Comparison of ENCODE assay signal across 8 cellular contexts in genomic region chr1:233394860-233395717, GRCh38.
DNase-seq lines count a peak whose midpoint lies in the region; ATAC-seq, FAIRE-seq and TF ChIP-seq lines count a peak whose summit lies in the region.

No MANE protein-coding gene starts in this region.

- POLR2A ChIA-PET in OCI-LY7 (lab: Charles Lee) = interaction anchor here (1.0 kb wide), 1 partner anchor 31 kb away, joined by 3 read pairs; no protein-coding TSS in a partner anchor

- no peak overlapping the region for H3K4me2 ChIP-seq in KMS-11
- H3K4me2 ChIP-seq in OCI-LY7 (ENCODE audit: low read length) = no peak overlapping the region

- H3K4me1 ChIP-seq in KMS-11 (ENCODE audit: low read depth, poor library complexity, severe bottlenecking) (peaks cover 7% of the 10 kb centered on the region), OCI-LY7 (ENCODE audit: insufficient read depth, low read length, poor library complexity, severe bottlenecking) (no peaks in the 10 kb centered on the region)

- no peaks in the 10 kb centered on the region for H4K20me1 ChIP-seq in KMS-11 (ENCODE audit: insufficient read depth)
- H4K20me1 ChIP-seq in OCI-LY7 (ENCODE audit: insufficient read depth, low read length) = no peaks in the 10 kb centered on the region

- ATAC-seq in GM19372 (IDR thresholded peaks at IDR 0.05; ENCODE audit: low read depth, unreplicated experiment) = peak; percentile 74
- ATAC-seq in GM21447 (IDR thresholded peaks at IDR 0.05; ENCODE audit: unreplicated experiment) = no peak

- CTCF ChIA-PET in OCI-LY7 (lab: Charles Lee; ENCODE audit: unreplicated experiment) = no interaction called here

- no peak overlapping the region for H3K27ac ChIP-seq in KMS-11
- no peak overlapping the region for H3K27ac ChIP-seq in OCI-LY7 (ENCODE audit: low read depth, low read length, poor library complexity, severe bottlenecking)

- H2AFZ ChIP-seq in KMS-11 (ENCODE audit: low read depth) (peak overlapping the region; percentile 20), OCI-LY7 (ENCODE audit: low read length) (peak overlapping the region; percentile 27; the same call in 1 of the 2 replicates)

- H3K79me2 ChIP-seq in KMS-11 (ENCODE audit: insufficient read depth, low read depth) = no peaks in the 10 kb centered on the region
- no peaks in the 10 kb centered on the region for H3K79me2 ChIP-seq in OCI-LY7 (ENCODE audit: insufficient read depth, low read depth, low read length)

- no peaks in the 10 kb centered on the region for H3K36me3 ChIP-seq in KMS-11 (ENCODE audit: insufficient read depth)
- H3K36me3 ChIP-seq in OCI-LY7 (ENCODE audit: insufficient read depth, low read length) = no peaks in the 10 kb centered on the region
- no peaks in the 10 kb centered on the region for H3K36me3 ChIP-seq in kidney epithelial cell (ENCODE audit: control insufficient read depth, insufficient read depth, low read length)

- BruUV-seq in OCI-LY7 (replicated peaks; lab: Mats Ljungman, UMichigan) = no TSS peak

- no peak for FAIRE-seq in urothelium cell line (lab: Jason Lieb, UNC)

- peak; percentile 69 for DNase-seq in DMS114 treated with DMSO at 0.1 percent for 48 hours (lab: John Stamatoyannopoulos, UW; ENCODE audit: unreplicated experiment)
- peak; percentile 50 for DNase-seq in OCI-LY7 (ENCODE audit: low spot score)
- DNase-seq in cardiac fibroblast (ENCODE audit: low read depth in 2 of 2) = peak; percentile 66 to 69
- peak; percentile 31 for DNase-seq in kidney epithelial cell (ENCODE audit: low read depth)
- peak; percentile 64 for DNase-seq in urothelium cell line (ENCODE audit: low spot score)

- H3K9me3 ChIP-seq in OCI-LY7 (ENCODE audit: low read length) = no peaks in the 10 kb centered on the region

- H3K4me3 ChIP-seq in KMS-11 (IDR thresholded peaks at IDR 0.05; ENCODE audit: insufficient read depth, low read depth, low read length) (no peak overlapping the region), OCI-LY7 (ENCODE audit: low read depth, low read length, poor library complexity, severe bottlenecking) (no peak overlapping the region), cardiac fibroblast (replicated peaks in 1 of 2; ENCODE audit: low read depth in 2 of 2, low read length in 2 of 2) (no peak overlapping the region), kidney epithelial cell (ENCODE audit: low read depth, low read length) (no peak overlapping the region)

- no peaks in the 10 kb centered on the region for H3K9me2 ChIP-seq in OCI-LY7 (ENCODE audit: insufficient read depth, low read length)

- H3K27me3 ChIP-seq in KMS-11 (ENCODE audit: insufficient read depth, low read depth) = no peaks in the 10 kb centered on the region
- no peaks in the 10 kb centered on the region for H3K27me3 ChIP-seq in kidney epithelial cell (ENCODE audit: control insufficient read depth, insufficient read depth, low read length)

- intact Hi-C loops in OCI-LY7 (cut with micrococcal nuclease; ENCODE audit: unreplicated experiment) = loop anchor here (1.0 to 5.0 kb wide), 3 partner anchors 93 to 672 kb away; no protein-coding TSS in a partner anchor

- TF ChIP-seq CTCF in KMS-11 (conservative IDR thresholded peaks at IDR 0.05; ENCODE audit: low read depth, low read length) (peak; percentile 91), OCI-LY7 (conservative IDR thresholded peaks at IDR 0.05; ENCODE audit: low read length) (peak; percentile 93), cardiac fibroblast (IDR thresholded peaks at IDR 0.05; ENCODE audit: low read depth, low read length) (peak; percentile 72), kidney epithelial cell (IDR thresholded peaks at IDR 0.05; ENCODE audit: insufficient read depth, low read length, poor library complexity, severe bottlenecking) (peak; percentile 83)

- no peak overlapping the region for H3K9ac ChIP-seq in KMS-11
